ENCODE assay signal across 27 cellular contexts in genomic region chr11:74357449-74357848, GRCh38. TPM values are rescaled to one million over a fixed set of nuclear protein-coding genes. Genes with fewer than 3 reads are reported as not detected.
"Had no signal": no experiment of that assay in that cellular context is flagged by ENCODE, and none has a peak within 500 bp of the region (broad histone marks: within the 10 kb centered on the region; RNA-seq: fewer than 3 reads in every experiment).

No MANE protein-coding gene starts in this region.

- ATAC-seq: mucosa of descending colon; naive thymus-derived CD4-positive, alpha-beta T cell; natural killer cell treated with Interleukin-12 subunit alpha and Interleukin-12 subunit beta and Interleukin-15 and Interleukin-18, amount 100 ng/mL, for 72 hours; sciatic nerve; stimulated activated naive B cell treated with anti-CD40 and anti-IgM and Interleukin-4, amounts not matched to agents 10 μg/mL and 1 μg/mL and 100 μg/mL, for 72 hours; stimulated activated naive CD8-positive, alpha-beta T cell treated with anti-CD3 and anti-CD28 coated beads, Interleukin-15, Interleukin-2, amounts not matched to agents 100 U/mL and 50 U/mL, for 24 hours had no signal

- DNase-seq: hypothalamus; immature natural killer cell; islet precursor cell; left ventricle myocardium inferior; mesendoderm; mucosa of descending colon; naive thymus-derived CD4-positive, alpha-beta T cell; ovary; stimulated activated CD4-positive, alpha-beta T cell treated with anti-CD3 and anti-CD28 coated beads, Interleukin-12 subunit alpha, Interleukin-12 subunit beta, amount 100 ng/mL, for 4 hours; stimulated activated CD4-positive, alpha-beta T cell treated with anti-CD3 and anti-CD28 coated beads, Interleukin-15, amount 100 ng/mL, for 24 hours; stimulated activated CD4-positive, alpha-beta T cell treated with anti-CD3 and anti-CD28 coated beads, Interleukin-2, amount 100 ng/mL, for 24 hours; stimulated activated CD4-positive, alpha-beta T cell treated with anti-CD3 and anti-CD28 coated beads, Interleukin-4, amount 100 ng/mL, for 1 hour; stimulated activated naive B cell treated with anti-CD40 and anti-IgM and Interleukin-4, amounts not matched to agents 10 μg/mL and 1 μg/mL and 100 μg/mL, for 72 hours; stimulated activated naive CD8-positive, alpha-beta T cell treated with anti-CD3 and anti-CD28 coated beads, Interleukin-15, Interleukin-2, amounts not matched to agents 100 U/mL and 50 U/mL, for 24 hours; stomach; testis; thyroid gland; transverse colon; upper lobe of left lung had no signal

- H3K4me1 ChIP-seq: left ventricle myocardium inferior, right atrium auricular region, stomach, testis, thyroid gland, transverse colon, upper lobe of left lung, vagina had no signal

- H3K4me3 ChIP-seq: left ventricle myocardium inferior, lung, mucosa of descending colon, ovary, right atrium auricular region, skin epidermis, stomach, testis, thyroid gland, transverse colon, upper lobe of left lung, vagina had no signal

- H3K27me3 ChIP-seq: ovary, right atrium auricular region, stomach, testis, thyroid gland, transverse colon, upper lobe of left lung, vagina had no signal

- H3K27ac ChIP-seq: left ventricle myocardium inferior, ovary, right atrium auricular region, skin epidermis, stomach, testis, thyroid gland, transverse colon, upper lobe of left lung, vagina had no signal

- H3K9me3 ChIP-seq: mucosa of descending colon, ovary, right atrium auricular region, testis, thyroid gland, upper lobe of left lung, vagina had no signal

- H3K36me3 ChIP-seq: ovary, thyroid gland had no signal

RNA-seq across cellular contexts. Expression of gene P4HA3, which starts 46.0 kb away (rescaled TPM):
- total RNA-seq: myocyte; naive thymus-derived CD4-positive, alpha-beta T cell; natural killer cell treated with Interleukin-12 subunit alpha and Interleukin-12 subunit beta and Interleukin-15 and Interleukin-18, amount 100 ng/mL, for 72 hours had no signal
- polyA plus RNA-seq: immature natural killer cell; naive thymus-derived CD4-positive, alpha-beta T cell; neural cell had no signal
